Comparison of ENCODE assay signal across 8 cellular contexts in genomic region chr7:142357953-142358520, GRCh38.
DNase-seq lines count a peak whose midpoint lies in the region; ATAC-seq and TF ChIP-seq lines count a peak whose summit lies in the region.

No MANE protein-coding gene starts in this region.

- no peaks in the 10 kb centered on the region for H3K79me2 ChIP-seq in osteoblast (ENCODE audit: insufficient read depth, low read length)

- H3K4me3 ChIP-seq in BE2C (ENCODE audit: low read depth, low read length) (no peak overlapping the region), osteoblast (ENCODE audit: insufficient read depth, low read length) (no peak overlapping the region)

- H4K20me1 ChIP-seq in osteoblast (ENCODE audit: insufficient read depth, low read length) = no peaks in the 10 kb centered on the region

- H3K27me3 ChIP-seq in BE2C (no peaks in the 10 kb centered on the region), osteoblast (ENCODE audit: insufficient read depth, low read length) (no peaks in the 10 kb centered on the region)

- H3K27ac ChIP-seq in osteoblast (ENCODE audit: low read depth, low read length) = no peak overlapping the region

- H3K4me2 ChIP-seq in osteoblast (ENCODE audit: insufficient read depth, low read length) = peak overlapping the region; percentile 56

- H3K36me3 ChIP-seq in BE2C (no peaks in the 10 kb centered on the region), osteoblast (ENCODE audit: insufficient read depth, low read length) (no peaks in the 10 kb centered on the region)

- peak overlapping the region; percentile 71 for H2AFZ ChIP-seq in osteoblast (ENCODE audit: low read length)

- in situ Hi-C loops in GM13976 (cut with MboI; ENCODE audit: low sequenced_read_pairs, unreplicated experiment) = no loop called here

- H3K9me3 ChIP-seq in BE2C = no peaks in the 10 kb centered on the region
- no peaks in the 10 kb centered on the region for H3K9me3 ChIP-seq in osteoblast (ENCODE audit: low read depth, low read length)

- DNase-seq in BE2C = peak; percentile 36
- DNase-seq in GM13976 (ENCODE audit: low spot score) = peak; percentile 58
- peak; percentile 76 for DNase-seq in NAMALWA (ENCODE audit: low spot score)
- peak; percentile 13 for DNase-seq in T1000 (lab: John Stamatoyannopoulos, UW)
- peak; percentile 88 for DNase-seq in fibroblast of the conjunctiva (ENCODE audit: low read depth)
- DNase-seq in osteoblast (ENCODE audit: insufficient read length, low spot score, missing footprints) = peak; percentile 72
- DNase-seq in NCI-H1436 treated with DMSO at 0.1 percent for 48 hours (lab: John Stamatoyannopoulos, UW) = no peak

- peak; percentile 92 for ATAC-seq in HG02642 (IDR thresholded peaks at IDR 0.05; ENCODE audit: poor library complexity, unreplicated experiment)

- H3K4me1 ChIP-seq in BE2C (no peaks in the 10 kb centered on the region), osteoblast (ENCODE audit: insufficient read depth, low read length) (peaks cover 15% of the 10 kb centered on the region)

- TF ChIP-seq CTCF in BE2C (IDR thresholded peaks at IDR 0.05; ENCODE audit: low read depth, low read length) = peak; percentile 84
- TF ChIP-seq CTCF in GM13976 (IDR thresholded peaks at IDR 0.05; ENCODE audit: borderline replicate concordance, control extremely low read depth, extremely low read depth, insufficient read depth, missing control alignments) = peak; percentile 71
- peak; percentile 93 for TF ChIP-seq CTCF in osteoblast (IDR thresholded peaks at IDR 0.05; ENCODE audit: extremely low read depth, low read depth, low read length)
